Comparison of ENCODE assay signal across 28 cellular contexts in genomic region chr7:130360518-130360917, GRCh38. TPM values are rescaled to one million over a fixed set of nuclear protein-coding genes. Genes with fewer than 3 reads are reported as not detected.
DNase-seq lines count a peak whose midpoint lies in the region; ATAC-seq, FAIRE-seq and TF ChIP-seq lines count a peak whose summit lies in the region.
"Had no signal": no experiment of that assay in that cellular context is flagged by ENCODE, and none has a peak within 500 bp of the region (broad histone marks: within the 10 kb centered on the region; RNA-seq: fewer than 3 reads in every experiment).

No MANE protein-coding gene starts in this region.

- TF ChIP-seq EP300 in suprapubic skin (IDR thresholded peaks at IDR 0.05): no peak

- no peak overlapping the region for H3K23ac ChIP-seq in IMR-90 (ENCODE audit: low read depth, low read length)

- H3K4me3 Mint-ChIP-seq in astrocyte (ENCODE audit: unreplicated experiment) (peak overlapping the region; percentile 34), endothelial cell (ENCODE audit: unreplicated experiment) (no peak overlapping the region)
- H3K4me3 Mint-ChIP-seq: CD14-positive monocyte; CD4-positive, alpha-beta T cell; CD8-positive, alpha-beta memory T cell; GM23338; H9 had no signal

- TF ChIP-seq CTCF in IMR-90 (conservative IDR thresholded peaks at IDR 0.05; ENCODE audit: low read depth, low read length) (no peak), astrocyte (IDR thresholded peaks at IDR 0.05; ENCODE audit: insufficient read depth, low read depth, low read length) (no peak), endothelial cell (IDR thresholded peaks at IDR 0.05; ENCODE audit: unreplicated experiment) (no peak), suprapubic skin (IDR thresholded peaks at IDR 0.05) (no peak)

- CTCF ChIA-PET in IMR-90 (lab: Yijun Ruan, JAX): no interaction called here

- peaks cover 26% of the 10 kb centered on the region for H3K4me1 ChIP-seq in IMR-90 (ENCODE audit: control insufficient read depth, insufficient read depth, low read length)
- H3K4me1 ChIP-seq in astrocyte (ENCODE audit: insufficient read depth, low read length): peaks cover 43% of the 10 kb centered on the region
- peaks cover 36% of the 10 kb centered on the region for H3K4me1 ChIP-seq in suprapubic skin

- peak overlapping the region; percentile 81; the same call in 1 of the 2 replicates for H2BK20ac ChIP-seq in IMR-90 (ENCODE audit: low read depth, low read length)

- H2BK120ac ChIP-seq in IMR-90 (ENCODE audit: low read depth, low read length): peak overlapping the region; percentile 98

- DNase-seq in IMR-90: no peak
- no peak for DNase-seq in astrocyte (ENCODE audit: low read depth)
- DNase-seq in endothelial cell (ENCODE audit: low spot score): no peak
- DNase-seq in posterior vena cava (ENCODE audit: low spot score): peak; percentile 5
- DNase-seq in iPS-NIHi11 (ENCODE audit: low spot score): no peak
- DNase-seq in GF-D8 (lab: John Stamatoyannopoulos, UW): no peak
- DNase-seq in suprapubic skin (ENCODE audit: low spot score in 2 of 2): no peak
- DNase-seq: 8988T; ACHN; AML-193; BE2C; CD4-positive, alpha-beta T cell; CD8-positive, alpha-beta memory T cell; DMS 273 treated with DMSO at 0.1 percent for 48 hours; DMS79; EL; GDM1; H9 had no signal

- H3K9me3 ChIP-seq in IMR-90 (ENCODE audit: control insufficient read depth, insufficient read depth, low read length): peaks cover 8% of the 10 kb centered on the region
- peaks cover 14% of the 10 kb centered on the region for H3K9me3 ChIP-seq in astrocyte (ENCODE audit: insufficient read depth, low read depth, low read length)
- H3K9me3 ChIP-seq in suprapubic skin: peaks cover 3% of the 10 kb centered on the region
- H3K9me3 ChIP-seq: BE2C had no signal

- peaks cover 23% of the 10 kb centered on the region for H3K9me1 ChIP-seq in IMR-90 (ENCODE audit: insufficient read depth, low read length)

- no peak for TF ChIP-seq POLR2A in IMR-90 (IDR thresholded peaks at IDR 0.05; ENCODE audit: low read depth, low read length)
- TF ChIP-seq POLR2A in suprapubic skin (IDR thresholded peaks at IDR 0.05): no peak

- H3K27ac Mint-ChIP-seq in astrocyte (ENCODE audit: unreplicated experiment) (no peak overlapping the region), endothelial cell (ENCODE audit: unreplicated experiment) (peak overlapping the region; percentile 15)
- H3K27ac Mint-ChIP-seq: CD4-positive, alpha-beta T cell; CD8-positive, alpha-beta memory T cell; GM23338 had no signal

- no peak overlapping the region for H4K8ac ChIP-seq in IMR-90 (ENCODE audit: low read depth in 2 of 2, low read length in 2 of 2)

- no TSS peak for BruUV-seq in IMR-90 (replicated peaks; lab: Mats Ljungman, UMichigan)

- dilution Hi-C loops in IMR-90 (cut with HindIII; ENCODE audit: low sequenced_read_pairs, unreplicated experiment): no loop called here

- H3K36me3 Mint-ChIP-seq in astrocyte (ENCODE audit: low read depth, unreplicated experiment) (no peaks in the 10 kb centered on the region), endothelial cell (ENCODE audit: low read depth, unreplicated experiment) (peaks cover 8% of the 10 kb centered on the region)
- H3K36me3 Mint-ChIP-seq: CD14-positive monocyte had no signal

- H2AK5ac ChIP-seq in IMR-90 (ENCODE audit: low read depth, low read length): peak overlapping the region; percentile 93

- H3K27me3 Mint-ChIP-seq in astrocyte (ENCODE audit: low read depth, unreplicated experiment): no peaks in the 10 kb centered on the region
- no peaks in the 10 kb centered on the region for H3K27me3 Mint-ChIP-seq in endothelial cell (ENCODE audit: unreplicated experiment)
- H3K27me3 Mint-ChIP-seq: CD4-positive, alpha-beta T cell had no signal

- POLR2A ChIA-PET in IMR-90 (lab: Charles Lee; ENCODE audit: unreplicated experiment): no interaction called here

- H3K27ac ChIP-seq in IMR-90 (ENCODE audit: insufficient read depth, low read length): no peak overlapping the region
- no peak overlapping the region for H3K27ac ChIP-seq in astrocyte (ENCODE audit: low read depth, low read length)
- H3K27ac ChIP-seq in suprapubic skin: no peak overlapping the region
- H3K27ac ChIP-seq: A549; BLaER1 treated with 17β-estradiol and CSF1 and Interleukin-3, amounts not matched to agents 10 nM and 100 nM had no signal

- H2AFZ ChIP-seq in IMR-90 (replicated peaks; ENCODE audit: low read length, poor library complexity): no peak overlapping the region
- H2AFZ ChIP-seq in astrocyte (ENCODE audit: low read depth, low read length): no peak overlapping the region
- H2AFZ ChIP-seq: GM23338 had no signal

- H3K14ac ChIP-seq in IMR-90 (replicated peaks; ENCODE audit: low read depth, low read length): 0 out of 2 replicates have a peak overlapping the region, but pooled peaks have one; percentile 35

- H3K56ac ChIP-seq in IMR-90 (ENCODE audit: extremely low read depth, insufficient read depth, low read length): no peak overlapping the region

- H3K36me3 ChIP-seq in IMR-90 (ENCODE audit: control insufficient read depth, insufficient read depth, low read length) (no peaks in the 10 kb centered on the region), astrocyte (ENCODE audit: insufficient read depth, low read length) (no peaks in the 10 kb centered on the region), suprapubic skin (no peaks in the 10 kb centered on the region)
- H3K36me3 ChIP-seq: BE2C; BLaER1 treated with 17β-estradiol and CSF1 and Interleukin-3, amounts not matched to agents 10 nM and 100 nM had no signal

- no peak overlapping the region for H2AK9ac ChIP-seq in IMR-90 (replicated peaks; ENCODE audit: low read depth, low read length, poor library complexity)

- H4K20me1 ChIP-seq in IMR-90 (ENCODE audit: insufficient read depth, low read length) (no peaks in the 10 kb centered on the region), astrocyte (ENCODE audit: insufficient read depth, low read length) (no peaks in the 10 kb centered on the region)
- H4K20me1 ChIP-seq: BLaER1 treated with 17β-estradiol and CSF1 and Interleukin-3, amounts not matched to agents 10 nM and 100 nM had no signal

- H3K4me1 Mint-ChIP-seq in astrocyte (ENCODE audit: low read depth, unreplicated experiment) (peaks cover 35% of the 10 kb centered on the region), endothelial cell (ENCODE audit: unreplicated experiment) (peaks cover 10% of the 10 kb centered on the region)

- H2BK15ac ChIP-seq in IMR-90 (ENCODE audit: low read depth, low read length): 0 out of 3 replicates have a peak overlapping the region, but pooled peaks have one; percentile 66

- no peak for ATAC-seq in IMR-90 (ENCODE audit: low read depth)
- no peak for ATAC-seq in GM18502 (IDR thresholded peaks at IDR 0.05; ENCODE audit: poor library complexity, unreplicated experiment)
- ATAC-seq: A549, GM23338, HCT116 had no signal

- in situ Hi-C loops in IMR-90 (cut with MboI; ENCODE audit: low sequenced_read_pairs): no loop called here

- 67 to 100% methylated on average over 1 of the region's 3 CpGs for WGBS in IMR-90 (ENCODE audit: extremely low coverage in 2 of 2, insufficient read length in 1 of 2), 2 experiments
- 95% methylated on average over 3 of the region's 3 CpGs for whole genome bisulfite sequencing in suprapubic skin

- H3K9ac ChIP-seq in IMR-90 (ENCODE audit: low read depth, low read length) (no peak overlapping the region), astrocyte (ENCODE audit: low read length) (no peak overlapping the region)
- H3K9ac ChIP-seq: BLaER1 treated with 17β-estradiol and CSF1 and Interleukin-3, amounts not matched to agents 10 nM and 100 nM had no signal

- no peak for FAIRE-seq in astrocyte (lab: Jason Lieb, UNC)
- FAIRE-seq: A549, D721Med, GM12891, GM19239 had no signal

- no peak overlapping the region for H3K18ac ChIP-seq in IMR-90 (ENCODE audit: low read depth, low read length)

- peaks cover 17% of the 10 kb centered on the region for H3K9me3 Mint-ChIP-seq in astrocyte (ENCODE audit: unreplicated experiment)
- H3K9me3 Mint-ChIP-seq in endothelial cell (ENCODE audit: unreplicated experiment): peaks cover 7% of the 10 kb centered on the region

- H4K5ac ChIP-seq in IMR-90 (ENCODE audit: low read depth, low read length): no peak overlapping the region

- no peak overlapping the region for H2BK5ac ChIP-seq in IMR-90 (ENCODE audit: low read depth, low read length, poor library complexity, severe bottlenecking)

- peak overlapping the region; percentile 47; the same call in 1 of the 2 replicates for H4K91ac ChIP-seq in IMR-90 (ENCODE audit: insufficient read depth, low read depth, low read length)

- no peak overlapping the region; the same call in 1 of the 2 replicates for H3K4ac ChIP-seq in IMR-90 (ENCODE audit: low read depth, low read length)

- intact Hi-C loops in IMR-90 (cut with micrococcal nuclease) (no loop called here), posterior vena cava (cut with DNase I) (no loop called here)

- H3K4me3 ChIP-seq in IMR-90 (ENCODE audit: insufficient read depth, low read depth, low read length) (no peak overlapping the region), astrocyte (ENCODE audit: insufficient read depth, low read depth, low read length) (no peak overlapping the region), suprapubic skin (no peak overlapping the region)
- H3K4me3 ChIP-seq: A549; BLaER1 treated with 17β-estradiol and CSF1 and Interleukin-3, amounts not matched to agents 10 nM and 100 nM; GM23338 had no signal

- H3K79me2 ChIP-seq in astrocyte (ENCODE audit: insufficient read depth, low read length): no peaks in the 10 kb centered on the region

- H3K4me2 ChIP-seq in IMR-90 (ENCODE audit: low read depth, low read length): no peak overlapping the region
- H3K4me2 ChIP-seq in astrocyte (ENCODE audit: low read length): no peak overlapping the region
- H3K4me2 ChIP-seq: A549; BLaER1 treated with 17β-estradiol and CSF1 and Interleukin-3, amounts not matched to agents 10 nM and 100 nM; GM23338 had no signal

- no peak for TF ChIP-seq RAD21 in IMR-90 (IDR thresholded peaks at IDR 0.05; ENCODE audit: low read length)

- H3K27me3 ChIP-seq in IMR-90 (ENCODE audit: control insufficient read depth, insufficient read depth, low read length): no peaks in the 10 kb centered on the region
- no peaks in the 10 kb centered on the region for H3K27me3 ChIP-seq in astrocyte (ENCODE audit: insufficient read depth, low read length)
- no peaks in the 10 kb centered on the region for H3K27me3 ChIP-seq in suprapubic skin
- H3K27me3 ChIP-seq: BE2C; BLaER1 treated with 17β-estradiol and CSF1 and Interleukin-3, amounts not matched to agents 10 nM and 100 nM had no signal

- peaks cover 0 to 3% of the 10 kb centered on the region in 2 experiments; a peak in 1 of 4 replicates for H3K79me1 ChIP-seq in IMR-90 (ENCODE audit: low read depth in 1 of 2, low read length in 2 of 2)

RNA-seq across cellular contexts. Expression of gene CPA5, which starts 15.9 kb away (rescaled TPM):
- total RNA-seq in IMR-90 (2012; rRNA removed) (under 0.01 TPM in 1 of 2 replicates, not detected in the other), astrocyte (not detected in 2 replicates), endothelial cell (ENCODE audit: unreplicated experiment) (not detected), posterior vena cava (not detected), suprapubic skin (under 1 TPM in 1 of 4 donors, not detected in 3; 0.30 TPM)
- 0.53 and 0.86 TPM in 2 replicates for polyA plus RNA-seq in IMR-90 (2012; rRNA removed)
- 0.32 and 0.45 TPM in 2 replicates for polyA plus RNA-seq in IMR-90 (2012; cell fraction: cytosol; rRNA removed)
- polyA plus RNA-seq in IMR-90 (2012; cell fraction: nucleus; rRNA removed; ENCODE audit: low replicate concordance): 0.72 and 0.95 TPM in 2 replicates
- total RNA-seq: CD4-positive, alpha-beta T cell; GM23338; H4; H9 had no signal
- polyA plus RNA-seq: A549, CD14-positive monocyte, GM23338 had no signal

RNA-seq across cellular contexts. Expression of gene CPA1, which starts 19.8 kb away (rescaled TPM):
- total RNA-seq in IMR-90 (2012; rRNA removed) (not detected in 2 replicates), astrocyte (not detected in 2 replicates), endothelial cell (ENCODE audit: unreplicated experiment) (not detected), posterior vena cava (1 to 10 TPM in 1 of 2 donors, under 1 TPM in 1; 0.79 to 6.7 TPM), suprapubic skin (not detected)
- polyA plus RNA-seq in IMR-90 (2012; rRNA removed): not detected in 2 replicates
- 0.07 TPM in 1 of 2 replicates, not detected in the other for polyA plus RNA-seq in IMR-90 (2012; cell fraction: cytosol; rRNA removed)
- polyA plus RNA-seq in IMR-90 (2012; cell fraction: nucleus; rRNA removed; ENCODE audit: low replicate concordance): 0.26 and 0.32 TPM in 2 replicates
- total RNA-seq: CD4-positive, alpha-beta T cell; CD8-positive, alpha-beta memory T cell; GM23338; H4; H9 had no signal
- polyA plus RNA-seq: A549; CD14-positive monocyte; CD8-positive, alpha-beta memory T cell; GM23338 had no signal
